8 cellular contexts compared by ENCODE assay signal in the genomic region with DNA sequence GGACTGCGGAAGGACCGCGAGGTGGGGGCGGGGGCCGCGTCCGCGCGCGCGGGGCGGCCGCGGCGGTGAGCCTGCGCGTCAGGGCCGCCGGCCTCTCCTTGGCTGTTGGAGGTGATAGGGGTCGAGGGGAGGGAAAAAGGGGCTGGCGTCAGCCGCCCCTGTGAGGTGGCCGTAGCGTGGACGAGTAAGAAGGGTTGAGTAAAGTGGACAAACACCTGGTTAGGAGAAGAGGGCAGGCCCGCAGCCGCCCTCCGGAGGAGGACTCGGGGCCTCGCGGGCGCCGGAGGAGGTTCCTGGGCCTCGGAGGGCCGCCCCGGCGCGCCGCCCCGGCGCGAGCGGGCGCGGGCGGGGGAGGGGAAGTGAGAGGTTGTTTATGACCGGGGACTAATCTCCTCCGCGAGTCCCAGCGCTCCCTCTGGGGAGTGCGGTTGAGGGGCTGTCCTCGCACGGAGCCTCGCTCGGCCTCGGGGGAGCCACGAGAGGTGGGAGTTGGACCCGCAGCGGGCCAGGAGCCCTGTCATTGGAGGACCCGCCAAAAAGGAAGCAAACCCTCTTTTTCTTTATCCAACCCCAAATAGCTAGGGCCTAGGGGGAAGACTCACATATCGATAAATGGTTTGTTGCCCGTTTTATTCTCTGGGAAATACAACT. TPM values are rescaled to one million over a fixed set of nuclear protein-coding genes. Genes with fewer than 3 reads are reported as not detected.
DNase-seq lines count a peak whose midpoint lies in the region; ATAC-seq and TF ChIP-seq lines count a peak whose summit lies in the region.

No MANE protein-coding gene starts in this region.

- H3K36me3 Mint-ChIP-seq in naive thymus-derived CD4-positive, alpha-beta T cell = peaks cover 4 to 40% (median 12%) of the 10 kb centered on the region in 5 donors

- H3K27me3 Mint-ChIP-seq in naive thymus-derived CD4-positive, alpha-beta T cell = no peaks in the 10 kb centered on the region

- in situ Hi-C loops in ACHN (cut with HindIII; ENCODE audit: low pct_ligation_motif_present, low pct_unique_long_range_greater_than_20kb, low sequenced_read_pairs) = no loop called here

- intact Hi-C loops in naive thymus-derived CD4-positive, alpha-beta T cell (cut with micrococcal nuclease) = loop anchor here (1.0 to 10.0 kb wide), 30 partner anchors 18 to 1959 kb away; a partner anchor contains a TSS

- peaks cover 0 to 8% (median 0%) of the 10 kb centered on the region in 11 donors for H3K9me3 Mint-ChIP-seq in naive thymus-derived CD4-positive, alpha-beta T cell

- peaks cover 27 to 32% of the 10 kb centered on the region in 2 donors for H3K4me1 ChIP-seq in naive thymus-derived CD4-positive, alpha-beta T cell (ENCODE audit: control insufficient read depth in 2 of 2, insufficient read depth in 2 of 2, low read length in 2 of 2)

- peak overlapping the region; percentile 76 for H3K4me3 ChIP-seq in epithelial cell of esophagus (ENCODE audit: low read length)
- peak overlapping the region; percentile 74 for H3K4me3 ChIP-seq in naive thymus-derived CD4-positive, alpha-beta T cell (ENCODE audit: low read length)

- H3K9me3 ChIP-seq in naive thymus-derived CD4-positive, alpha-beta T cell (ENCODE audit: control insufficient read depth in 2 of 3, low read length in 3 of 3) = no peaks in the 10 kb centered on the region

- peak; percentile 74 for DNase-seq in ACHN
- peak; percentile 87 to 95 for DNase-seq in NCI-H526 (lab: John Stamatoyannopoulos, UW)
- peak; percentile 43 for DNase-seq in activated CD8-positive, alpha-beta memory T cell treated with anti-CD3 and anti-CD28 coated beads, Interleukin-2, amount 50 U/mL, for 1 hour (ENCODE audit: extremely low read depth)
- no peak for DNase-seq in epithelial cell of esophagus (ENCODE audit: low read depth)
- peak; percentile 76 to 88 (median 85) for DNase-seq in naive thymus-derived CD4-positive, alpha-beta T cell
- DNase-seq in stimulated activated CD8-positive, alpha-beta memory T cell treated with anti-CD3 and anti-CD28 coated beads, Interleukin-7, amount 100 ng/mL, for 48 hours (ENCODE audit: extremely low read depth in 1 of 2, low read depth in 1 of 2) = peak; percentile 58 to 64

- no peaks in the 10 kb centered on the region for H3K27me3 ChIP-seq in naive thymus-derived CD4-positive, alpha-beta T cell (ENCODE audit: control insufficient read depth in 2 of 2, insufficient read depth in 2 of 2, low read length in 2 of 2)

- CTCF ChIA-PET in naive thymus-derived CD4-positive, alpha-beta T cell (lab: Charles Lee) = interaction anchor here (0.8 to 2.4 kb wide), 6 partner anchors 20 to 378 kb away, joined by 3 to 10 read pairs (median 4); no protein-coding TSS in a partner anchor

- H3K27ac Mint-ChIP-seq in naive thymus-derived CD4-positive, alpha-beta T cell = peak overlapping the region; percentile 92 to 99 (median 95)

- TF ChIP-seq CTCF in epithelial cell of esophagus (IDR thresholded peaks at IDR 0.05; ENCODE audit: insufficient read depth, low read depth, low read length, missing control alignments) = no peak

- POLR2A ChIA-PET in naive thymus-derived CD4-positive, alpha-beta T cell (lab: Charles Lee) = interaction anchor here (0.5 to 7.3 kb wide), 71 partner anchors 9 to 1660 kb away, joined by 3 to 130 read pairs (median 6); a partner anchor contains a TSS

- H3K36me3 ChIP-seq in naive thymus-derived CD4-positive, alpha-beta T cell (ENCODE audit: control insufficient read depth in 2 of 3, insufficient read depth in 3 of 3, low read length in 3 of 3) = peaks cover 0 to 21% (median 3%) of the 10 kb centered on the region in 3 experiments

- peak overlapping the region; percentile 86 to 99 (median 93) for H3K4me3 Mint-ChIP-seq in naive thymus-derived CD4-positive, alpha-beta T cell

- peak; percentile 45 for ATAC-seq in GM18867 (IDR thresholded peaks at IDR 0.05; ENCODE audit: unreplicated experiment)
- ATAC-seq in HG03064 (IDR thresholded peaks at IDR 0.05; ENCODE audit: low read depth, unreplicated experiment) = peak; percentile 35
- ATAC-seq in naive thymus-derived CD4-positive, alpha-beta T cell = peak; percentile 50

- H3K4me1 Mint-ChIP-seq in naive thymus-derived CD4-positive, alpha-beta T cell = peaks cover 24 to 66% (median 48%) of the 10 kb centered on the region in 7 donors

- peak overlapping the region; percentile 96 for H3K27ac ChIP-seq in naive thymus-derived CD4-positive, alpha-beta T cell (ENCODE audit: low read depth, low read length)

RNA-seq across cellular contexts. Expression of a gene that starts 0.6 kb away (rescaled TPM):
- 10 to 100 TPM; 60.9 to 67.0 (median 62.7) TPM for total RNA-seq in naive thymus-derived CD4-positive, alpha-beta T cell
- 10 to 100 TPM; 23.7 to 31.3 TPM for polyA plus RNA-seq in naive thymus-derived CD4-positive, alpha-beta T cell
